ENCODE assay signal across 15 cellular contexts in the genomic region with DNA sequence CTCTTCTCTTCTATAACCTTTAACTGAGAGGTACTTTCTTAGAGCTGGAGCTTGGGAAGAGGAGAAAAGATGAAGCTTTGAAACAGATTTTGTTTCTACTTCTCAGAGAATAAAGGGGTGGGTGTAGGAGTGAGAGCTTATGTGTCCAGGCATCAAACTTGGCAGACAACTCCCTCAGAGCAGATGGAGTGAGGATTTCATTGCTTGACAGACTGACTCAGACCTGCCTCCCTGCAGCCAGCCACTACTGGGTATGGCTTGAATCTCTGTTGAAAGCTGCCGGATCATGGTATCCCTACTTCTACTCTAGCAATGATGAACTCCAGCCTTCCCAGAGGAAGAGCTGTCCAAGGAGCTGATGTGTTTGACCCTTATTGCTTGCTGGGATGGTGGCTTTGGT.
"Had no signal": no experiment of that assay in that cellular context is flagged by ENCODE, and none has a peak within 500 bp of the region (broad histone marks: within the 10 kb centered on the region; RNA-seq: fewer than 3 reads in every experiment).

No MANE protein-coding gene starts in this region.

- H3K4me1 Mint-ChIP-seq: activated naive CD8-positive, alpha-beta T cell treated with anti-CD3 and anti-CD28 coated beads, Interleukin-2, amount 50 U/mL, for 24 hours; natural killer cell had no signal

- ATAC-seq: activated CD4-positive, CD25-positive, alpha-beta regulatory T cell treated with anti-CD3 and anti-CD28 coated beads, Interleukin-2, amount 50 U/mL, for 24 hours; activated naive CD8-positive, alpha-beta T cell treated with anti-CD3 and anti-CD28 coated beads, Interleukin-2, amount 50 U/mL, for 24 hours; esophagus mucosa; left ventricle myocardium superior; natural killer cell; psoas muscle; sciatic nerve had no signal

- H3K9me3 Mint-ChIP-seq: activated naive CD4-positive, alpha-beta T cell treated with anti-CD3 and anti-CD28 coated beads for 36 hours; activated naive CD8-positive, alpha-beta T cell treated with anti-CD3 and anti-CD28 coated beads, Interleukin-2, amount 50 U/mL, for 24 hours; activated T-helper 1 cell treated with anti-CD3 and anti-CD28 coated beads, Interleukin-12 subunit alpha, Interleukin-12 subunit beta, Interleukin-2, Interleukin-4 antibody, amounts not matched to agents 30 ng/mL and 10 ng/mL and 1 ng/mL, durations not matched to agents 14 hours and 24 hours and 36 hours; T-helper 2 cell treated with Interferon-gamma antibody and Interleukin-4, amounts not matched to agents 5 μg/mL and 100 μg/mL, for 36 hours had no signal

- H3K27ac Mint-ChIP-seq: activated naive CD4-positive, alpha-beta T cell treated with anti-CD3 and anti-CD28 coated beads for 36 hours; activated naive CD8-positive, alpha-beta T cell treated with anti-CD3 and anti-CD28 coated beads, Interleukin-2, amount 50 U/mL, for 24 hours; activated T-helper 1 cell treated with anti-CD3 and anti-CD28 coated beads, Interleukin-12 subunit alpha, Interleukin-12 subunit beta, Interleukin-2, Interleukin-4 antibody, amounts not matched to agents 30 ng/mL and 10 ng/mL and 1 ng/mL, durations not matched to agents 14 hours and 24 hours and 36 hours; natural killer cell; T-helper 2 cell treated with Interferon-gamma antibody and Interleukin-4, amounts not matched to agents 5 μg/mL and 100 μg/mL, for 36 hours had no signal

- H3K4me3 Mint-ChIP-seq: activated naive CD4-positive, alpha-beta T cell treated with anti-CD3 and anti-CD28 coated beads for 36 hours; activated naive CD8-positive, alpha-beta T cell treated with anti-CD3 and anti-CD28 coated beads, Interleukin-2, amount 50 U/mL, for 24 hours; activated T-helper 1 cell treated with anti-CD3 and anti-CD28 coated beads, Interleukin-12 subunit alpha, Interleukin-12 subunit beta, Interleukin-2, Interleukin-4 antibody, amounts not matched to agents 30 ng/mL and 10 ng/mL and 1 ng/mL, durations not matched to agents 14 hours and 24 hours and 36 hours; natural killer cell; T-helper 2 cell treated with Interferon-gamma antibody and Interleukin-4, amounts not matched to agents 5 μg/mL and 100 μg/mL, for 36 hours had no signal

- H3K36me3 Mint-ChIP-seq: natural killer cell had no signal

- DNase-seq: activated naive CD4-positive, alpha-beta T cell treated with anti-CD3 and anti-CD28 coated beads for 36 hours; activated naive CD8-positive, alpha-beta T cell treated with anti-CD3 and anti-CD28 coated beads, Interleukin-2, amount 50 U/mL, for 24 hours; left ventricle myocardium superior; mesenchymal stem cell; natural killer cell; nucleus accumbens; psoas muscle; stimulated activated CD4-positive, alpha-beta T cell treated with anti-CD3 and anti-CD28 coated beads, Interleukin-2, amount 100 ng/mL, for 24 hours; tibial artery; uterus had no signal
